In genomic region chr18:25298853-25299274, GRCh38 we compare ENCODE assay signal across 1 cellular context.
TF ChIP-seq lines count a peak whose summit lies in the region.

No MANE protein-coding gene starts in this region.

TF ChIP-seq in HEK293, 187 proteins besides CTCF, POLR2A, EP300 and RAD21 (continued from another document):
- no peak; the same call in 1 of the 2 replicates for TF ChIP-seq KLF8 (tag by site-specific recombination; IDR thresholded peaks at IDR 0.05)
- TF ChIP-seq ZFHX2 (tag by site-specific recombination; conservative IDR thresholded peaks at IDR 0.05) = peak; percentile 30; the same call in 1 of the 2 replicates
- TF ChIP-seq KLF7 (tag by site-specific recombination; IDR thresholded peaks at IDR 0.05; ENCODE audit: borderline replicate concordance) = no peak
- no peak for TF ChIP-seq ZNF174 (tag by site-specific recombination; IDR thresholded peaks at IDR 0.05)
- TF ChIP-seq ZNF37A (tag by site-specific recombination; IDR thresholded peaks at IDR 0.05) = no peak
- 0 out of 2 replicates have a peak, but pooled peaks have one; percentile 16 for TF ChIP-seq YY2 (tag by site-specific recombination; IDR thresholded peaks at IDR 0.05)
- TF ChIP-seq PRDM4 (tag by site-specific recombination; IDR thresholded peaks at IDR 0.05) = no peak
- TF ChIP-seq YY1 (tag by site-specific recombination; IDR thresholded peaks at IDR 0.05) = no peak
- TF ChIP-seq MZF1 (tag by site-specific recombination; IDR thresholded peaks at IDR 0.05; ENCODE audit: borderline replicate concordance) = no peak
- TF ChIP-seq ZNF488 (tag by site-specific recombination; IDR thresholded peaks at IDR 0.05) = no peak
- no peak for TF ChIP-seq ATF2 (tag by site-specific recombination; IDR thresholded peaks at IDR 0.05; ENCODE audit: low read depth)
- TF ChIP-seq HOXA7 (CRISPR knock-in tag; IDR thresholded peaks at IDR 0.05; ENCODE audit: borderline replicate concordance) = no peak
- no peak for TF ChIP-seq ZBTB17 (tag by site-specific recombination; IDR thresholded peaks at IDR 0.05)
- TF ChIP-seq ZNF138 (tag by site-specific recombination; IDR thresholded peaks at IDR 0.05; ENCODE audit: borderline replicate concordance) = no peak
